In genomic region chr1:1309525-1310385, GRCh38 we compare ENCODE assay signal across 10 cellular contexts. TPM values are rescaled to one million over a fixed set of nuclear protein-coding genes. Genes with fewer than 3 reads are reported as not detected.
DNase-seq lines count a peak whose midpoint lies in the region; ATAC-seq, FAIRE-seq and TF ChIP-seq lines count a peak whose summit lies in the region.
"Had no signal": no experiment of that assay in that cellular context is flagged by ENCODE, and none has a peak within 500 bp of the region (broad histone marks: within the 10 kb centered on the region; RNA-seq: fewer than 3 reads in every experiment).

No MANE protein-coding gene starts in this region.

- no peaks in the 10 kb centered on the region for H3K27me3 Mint-ChIP-seq in activated CD8-positive, alpha-beta memory T cell treated with anti-CD3 and anti-CD28 coated beads, Interleukin-2, amount 10 ng/mL, durations not matched to agents 7 days and 5 days

- no peaks in the 10 kb centered on the region for H3K9me3 Mint-ChIP-seq in activated CD8-positive, alpha-beta memory T cell treated with anti-CD3 and anti-CD28 coated beads, Interleukin-2, amount 10 ng/mL, durations not matched to agents 7 days and 5 days (ENCODE audit: low read depth)
- no peaks in the 10 kb centered on the region for H3K9me3 Mint-ChIP-seq in activated naive CD4-positive, alpha-beta T cell treated with anti-CD3 and anti-CD28 coated beads, Interleukin-2, amount 50 U/mL, for 72 hours

- peak overlapping the region; percentile 77 for H3K4me3 Mint-ChIP-seq in activated CD8-positive, alpha-beta memory T cell treated with anti-CD3 and anti-CD28 coated beads, Interleukin-2, amount 10 ng/mL, durations not matched to agents 7 days and 5 days

- H3K27ac ChIP-seq in kidney (ENCODE audit: low read depth in 2 of 2, low read length in 2 of 2), result no peak overlapping the region
- no peak overlapping the region for H3K27ac ChIP-seq in thymus (ENCODE audit: low read depth)

- 90% methylated on average over 35 of the region's 35 CpGs for WGBS in thymus

- CTCF ChIA-PET in activated CD8-positive, alpha-beta memory T cell treated with anti-CD3 and anti-CD28 coated beads, Interleukin-2, amount 10 ng/mL, durations not matched to agents 7 days and 5 days (lab: Charles Lee), result interaction anchor here (0.9 to 1.0 kb wide), 2 partner anchors 10 to 61 kb away, joined by 3 read pairs; no protein-coding TSS in a partner anchor

- H3K36me3 ChIP-seq in kidney (ENCODE audit: control insufficient read depth in 1 of 2, insufficient read depth in 2 of 2, low read length in 2 of 2) (peaks cover 9 to 13% of the 10 kb centered on the region in 2 donors), thymus (ENCODE audit: control insufficient read depth, insufficient read depth) (peaks cover 47% of the 10 kb centered on the region)

- peak overlapping the region in 1 of 2 donors; percentile 80 for H3K9ac ChIP-seq in kidney (ENCODE audit: low read length in 2 of 2)

- intact Hi-C loops in kidney (cut with DNase I), result no loop called here

- no peak for DNase-seq in activated CD8-positive, alpha-beta memory T cell treated with anti-CD3 and anti-CD28 coated beads, Interleukin-2, amount 10 ng/mL, durations not matched to agents 7 days and 5 days
- no peak for DNase-seq in activated CD8-positive, alpha-beta memory T cell treated with anti-CD3 and anti-CD28 coated beads, Interleukin-2, amount 50 U/mL, for 48 hours
- no peak for DNase-seq in activated naive CD4-positive, alpha-beta T cell treated with anti-CD3 and anti-CD28 coated beads, Interleukin-2, amount 50 U/mL, for 72 hours (ENCODE audit: low spot score in 2 of 2)
- DNase-seq in kidney (no peak), UCSD-AML1 (lab: John Stamatoyannopoulos, UW; ENCODE audit: unreplicated experiment) (no peak)
- DNase-seq: NCI-H1436 had no signal

- H3K4me3 ChIP-seq in kidney (ENCODE audit: low read length in 2 of 2), result peak overlapping the region; percentile 45 to 64
- H3K4me3 ChIP-seq in thymus (ENCODE audit: low read length), result peak overlapping the region; percentile 82

- TF ChIP-seq CTCF in kidney (IDR thresholded peaks at IDR 0.05; ENCODE audit: borderline replicate concordance, extremely low read depth, insufficient read depth), result no peak

- no peaks in the 10 kb centered on the region for H3K27me3 ChIP-seq in thymus (ENCODE audit: control insufficient read depth, insufficient read depth)

- H3K27ac Mint-ChIP-seq in activated CD8-positive, alpha-beta memory T cell treated with anti-CD3 and anti-CD28 coated beads, Interleukin-2, amount 10 ng/mL, durations not matched to agents 7 days and 5 days, result peak overlapping the region; percentile 19
- peak overlapping the region; percentile 36 to 63 for H3K27ac Mint-ChIP-seq in activated naive CD4-positive, alpha-beta T cell treated with anti-CD3 and anti-CD28 coated beads, Interleukin-2, amount 50 U/mL, for 72 hours

- FAIRE-seq in kidney (lab: Jason Lieb, UNC), result no peak
- FAIRE-seq: frontal cortex had no signal

- peaks cover 21% of the 10 kb centered on the region for H3K4me1 Mint-ChIP-seq in activated CD8-positive, alpha-beta memory T cell treated with anti-CD3 and anti-CD28 coated beads, Interleukin-2, amount 10 ng/mL, durations not matched to agents 7 days and 5 days

- ATAC-seq in activated CD8-positive, alpha-beta memory T cell treated with anti-CD3 and anti-CD28 coated beads, Interleukin-2, amount 10 ng/mL, durations not matched to agents 7 days and 5 days, result no peak
- ATAC-seq in activated naive CD4-positive, alpha-beta T cell treated with anti-CD3 and anti-CD28 coated beads, Interleukin-2, amount 50 U/mL, for 72 hours, result no peak
- ATAC-seq in HG03457 (IDR thresholded peaks at IDR 0.05; ENCODE audit: unreplicated experiment), result no peak
- ATAC-seq in GM18520 (IDR thresholded peaks at IDR 0.05; ENCODE audit: unreplicated experiment), result no peak

- H3K4me1 ChIP-seq in kidney (ENCODE audit: control insufficient read depth in 1 of 2, insufficient read depth in 1 of 2, low read depth in 1 of 2, low read length in 2 of 2), result peaks cover 12 to 31% of the 10 kb centered on the region in 2 donors
- peaks cover 21% of the 10 kb centered on the region for H3K4me1 ChIP-seq in thymus (ENCODE audit: control insufficient read depth, insufficient read depth, low read length)

- no peaks in the 10 kb centered on the region for H3K9me3 ChIP-seq in kidney (ENCODE audit: control insufficient read depth in 1 of 2, low read length in 2 of 2)
- H3K9me3 ChIP-seq in thymus (ENCODE audit: control insufficient read depth), result no peaks in the 10 kb centered on the region

- H3K36me3 Mint-ChIP-seq in activated CD8-positive, alpha-beta memory T cell treated with anti-CD3 and anti-CD28 coated beads, Interleukin-2, amount 10 ng/mL, durations not matched to agents 7 days and 5 days, result peaks cover 6% of the 10 kb centered on the region
- H3K36me3 Mint-ChIP-seq in activated naive CD4-positive, alpha-beta T cell treated with anti-CD3 and anti-CD28 coated beads, Interleukin-2, amount 50 U/mL, for 72 hours, result peaks cover 0 to 7% of the 10 kb centered on the region in 2 donors

RNA-seq across cellular contexts. Expression of gene PUSL1, which starts 1.4 kb away (rescaled TPM):
- total RNA-seq in activated CD8-positive, alpha-beta memory T cell treated with anti-CD3 and anti-CD28 coated beads, Interleukin-2, amount 10 ng/mL, durations not matched to agents 7 days and 5 days, result 10 to 100 TPM; 26.3 to 27.2 TPM
- total RNA-seq in activated naive CD4-positive, alpha-beta T cell treated with anti-CD3 and anti-CD28 coated beads, Interleukin-2, amount 50 U/mL, for 72 hours, result 10 to 100 TPM; 15.1 to 39.5 TPM
- total RNA-seq in kidney, result 12.6 TPM
- 13.9 TPM for polyA plus RNA-seq in kidney (ENCODE audit: insufficient read depth, low read depth, low replicate concordance)
- polyA plus RNA-seq in thymus, result 10.0 TPM

RNA-seq across cellular contexts. Expression of gene ACAP3, which starts 2.0 kb away (rescaled TPM):
- 10 to 100 TPM; 71.7 to 99.9 TPM for total RNA-seq in activated CD8-positive, alpha-beta memory T cell treated with anti-CD3 and anti-CD28 coated beads, Interleukin-2, amount 10 ng/mL, durations not matched to agents 7 days and 5 days
- 10 to 100 TPM; 38.3 to 52.4 TPM for total RNA-seq in activated naive CD4-positive, alpha-beta T cell treated with anti-CD3 and anti-CD28 coated beads, Interleukin-2, amount 50 U/mL, for 72 hours
- 39.5 TPM for total RNA-seq in kidney
- polyA plus RNA-seq in kidney (ENCODE audit: insufficient read depth, low read depth, low replicate concordance) (15.9 TPM), thymus (58.8 TPM)

RNA-seq across cellular contexts. Expression of gene INTS11, which starts 14.7 kb away (rescaled TPM):
- total RNA-seq in activated CD8-positive, alpha-beta memory T cell treated with anti-CD3 and anti-CD28 coated beads, Interleukin-2, amount 10 ng/mL, durations not matched to agents 7 days and 5 days, result 100 to 1,000 TPM; 126 to 135 TPM
- 100 to 1,000 TPM; 119 to 142 TPM for total RNA-seq in activated naive CD4-positive, alpha-beta T cell treated with anti-CD3 and anti-CD28 coated beads, Interleukin-2, amount 50 U/mL, for 72 hours
- 100 TPM for total RNA-seq in kidney
- polyA plus RNA-seq in kidney (ENCODE audit: insufficient read depth, low read depth, low replicate concordance) (73.6 TPM), thymus (216 TPM)

RNA-seq across cellular contexts. Expression of gene CPTP, which starts 14.8 kb away (rescaled TPM):
- 10 to 100 TPM; 17.6 to 18.5 TPM for total RNA-seq in activated CD8-positive, alpha-beta memory T cell treated with anti-CD3 and anti-CD28 coated beads, Interleukin-2, amount 10 ng/mL, durations not matched to agents 7 days and 5 days
- total RNA-seq in activated naive CD4-positive, alpha-beta T cell treated with anti-CD3 and anti-CD28 coated beads, Interleukin-2, amount 50 U/mL, for 72 hours, result 10 to 100 TPM in 1 of 2 donors, 1 to 10 TPM in 1; 9.8 to 12.2 TPM
- total RNA-seq in kidney, result 21.9 TPM
- polyA plus RNA-seq in kidney (ENCODE audit: insufficient read depth, low read depth, low replicate concordance), result 51.5 TPM
- 10.3 TPM for polyA plus RNA-seq in thymus

RNA-seq across cellular contexts. Expression of gene TAS1R3, which starts 21.3 kb away (rescaled TPM):
- under 1 TPM; 0.77 to 0.82 TPM for total RNA-seq in activated CD8-positive, alpha-beta memory T cell treated with anti-CD3 and anti-CD28 coated beads, Interleukin-2, amount 10 ng/mL, durations not matched to agents 7 days and 5 days
- under 1 TPM; 0.32 to 0.43 TPM for total RNA-seq in activated naive CD4-positive, alpha-beta T cell treated with anti-CD3 and anti-CD28 coated beads, Interleukin-2, amount 50 U/mL, for 72 hours
- 1.3 TPM for total RNA-seq in kidney
- 0.15 TPM for polyA plus RNA-seq in kidney (ENCODE audit: insufficient read depth, low read depth, low replicate concordance)
- polyA plus RNA-seq in thymus, result 0.37 TPM
